In the genomic region with DNA sequence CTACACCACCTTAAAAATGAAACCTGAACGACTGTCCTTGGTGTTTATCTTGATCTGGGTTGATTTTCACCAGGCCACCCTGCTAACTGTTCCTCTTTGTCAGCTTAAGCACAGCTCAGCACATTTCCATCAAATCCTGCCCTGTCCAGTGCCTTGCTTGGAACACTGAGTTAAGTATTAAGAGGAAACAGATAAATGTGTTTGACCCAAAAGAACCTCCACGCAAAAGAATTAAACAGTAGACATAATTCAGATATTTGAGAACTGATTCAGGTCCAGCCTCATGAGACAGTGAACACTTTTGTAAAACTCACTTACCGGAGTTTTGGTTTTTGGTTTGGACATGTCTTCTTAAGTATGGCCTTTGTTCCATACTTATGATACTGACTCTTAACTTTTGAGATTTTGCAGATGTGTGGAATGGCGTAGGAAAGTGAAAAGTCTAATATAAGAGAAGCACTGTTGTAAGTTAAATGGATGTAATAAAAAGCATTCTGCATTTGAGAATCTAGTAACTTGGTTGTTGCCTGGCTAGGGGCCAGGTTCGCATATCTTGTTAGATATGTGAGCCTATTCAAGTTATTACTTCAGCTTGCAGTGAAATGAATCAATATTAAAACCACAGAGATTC, we compare ENCODE assay signal across 23 cellular contexts.
DNase-seq lines count a peak whose midpoint lies in the region; TF ChIP-seq lines count a peak whose summit lies in the region.
"Had no signal": no experiment of that assay in that cellular context is flagged by ENCODE, and none has a peak within 500 bp of the region (broad histone marks: within the 10 kb centered on the region; RNA-seq: fewer than 3 reads in every experiment).

No MANE protein-coding gene starts in this region.

- H3K27ac ChIP-seq in ACC112 (ENCODE audit: low read depth, low read length), result peak overlapping the region; percentile 17; the same call in 1 of the 2 replicates
- no peak overlapping the region for H3K27ac ChIP-seq in esophagus squamous epithelium
- H3K27ac ChIP-seq: lower lobe of right lung, ovary, RWPE1, uterus had no signal

- CTCF ChIA-PET in Calu3 (lab: Charles Lee), result interaction anchor here (1.5 kb wide), 1 partner anchor 15 kb away, joined by 4 read pairs; no protein-coding TSS in a partner anchor

- H3K27ac Mint-ChIP-seq in Calu3 (ENCODE audit: unreplicated experiment), result no peak overlapping the region
- H3K27ac Mint-ChIP-seq: activated naive CD8-positive, alpha-beta T cell treated with anti-CD3 and anti-CD28 coated beads, Interleukin-2, amount 50 U/mL, for 24 hours; CD4-positive, alpha-beta memory T cell had no signal

- H3K4me1 Mint-ChIP-seq in Calu3 (ENCODE audit: low read depth, unreplicated experiment), result peaks cover 16% of the 10 kb centered on the region
- H3K4me1 Mint-ChIP-seq: activated naive CD8-positive, alpha-beta T cell treated with anti-CD3 and anti-CD28 coated beads, Interleukin-2, amount 50 U/mL, for 24 hours; CD4-positive, alpha-beta memory T cell had no signal

- H3K4me1 ChIP-seq in ACC112 (ENCODE audit: control insufficient read depth, insufficient read depth, low read length, unreplicated experiment) (peaks cover 21% of the 10 kb centered on the region), esophagus squamous epithelium (no peaks in the 10 kb centered on the region)
- H3K4me1 ChIP-seq: lower lobe of right lung had no signal

- peaks cover 6% of the 10 kb centered on the region for H3K9me3 Mint-ChIP-seq in Calu3 (ENCODE audit: low read depth, unreplicated experiment)
- H3K9me3 Mint-ChIP-seq: activated naive CD8-positive, alpha-beta T cell treated with anti-CD3 and anti-CD28 coated beads, Interleukin-2, amount 50 U/mL, for 24 hours had no signal

- peak overlapping the region; percentile 86 for H2AFZ ChIP-seq in ACC112 (ENCODE audit: low read length, unreplicated experiment)

- DNase-seq in M059J (ENCODE audit: low read depth) (peak; percentile 5), choroid plexus epithelial cell (ENCODE audit: low read depth) (peak; percentile 68), myocyte (ENCODE audit: low read depth) (peak; percentile 15), GOT3 (lab: John Stamatoyannopoulos, UW) (no peak), Calu3 (no peak), esophagus squamous epithelium (lab: John Stamatoyannopoulos, UW) (no peak), NCI-H748 treated with DMSO at 0.1 percent for 48 hours (lab: John Stamatoyannopoulos, UW) (no peak)
- DNase-seq: activated CD4-positive, alpha-beta T cell treated with anti-CD3 and anti-CD28 coated beads, Interleukin-2, amount 50 U/mL, for 1 hour; activated CD8-positive, alpha-beta memory T cell treated with anti-CD3 and anti-CD28 coated beads, Interleukin-2, amount 50 U/mL, for 4 hours; activated naive CD8-positive, alpha-beta T cell treated with anti-CD3 and anti-CD28 coated beads, Interleukin-2, amount 50 U/mL, for 24 hours; CD4-positive, alpha-beta memory T cell; erythroblast; lower lobe of right lung; NCI-H187; NCI-H2227 treated with DMSO at 0.1 percent for 48 hours; NK-92 treated with Interleukin-12 subunit alpha and Interleukin-12 subunit beta, amount 100 ng/mL, for 24 hours; SW 1271 had no signal

- H3K79me2 ChIP-seq in ACC112 (ENCODE audit: control insufficient read depth, insufficient read depth, low read length, unreplicated experiment), result no peaks in the 10 kb centered on the region

- H3K9me3 ChIP-seq in esophagus squamous epithelium, result no peaks in the 10 kb centered on the region
- H3K9me3 ChIP-seq: lower lobe of right lung, ovary, uterus had no signal

- H3K27me3 ChIP-seq in ACC112 (ENCODE audit: insufficient read depth, low read length), result no peaks in the 10 kb centered on the region
- H3K27me3 ChIP-seq in esophagus squamous epithelium, result peaks cover 0 to 14% (median 0%) of the 10 kb centered on the region in 4 donors
- H3K27me3 ChIP-seq: ovary, uterus had no signal

- TF ChIP-seq CTCF in choroid plexus epithelial cell (conservative IDR thresholded peaks at IDR 0.05; ENCODE audit: low read depth, low read length), result no peak
- no peak for TF ChIP-seq CTCF in Calu3 (IDR thresholded peaks at IDR 0.05; ENCODE audit: unreplicated experiment)
- no peak for TF ChIP-seq CTCF in esophagus squamous epithelium (IDR thresholded peaks at IDR 0.05)

- H3K4me3 ChIP-seq in ACC112 (ENCODE audit: low read depth, low read length) (peak overlapping the region; percentile 31; the same call in 1 of the 2 replicates), choroid plexus epithelial cell (ENCODE audit: low read depth, low read length) (no peak overlapping the region), esophagus squamous epithelium (no peak overlapping the region)
- H3K4me3 ChIP-seq: K562, lower lobe of right lung, ovary, skin epidermis, uterus had no signal

- H3K36me3 ChIP-seq in ACC112 (ENCODE audit: insufficient read depth, low read length) (no peaks in the 10 kb centered on the region), esophagus squamous epithelium (no peaks in the 10 kb centered on the region)
- H3K36me3 ChIP-seq: lower lobe of right lung, ovary, uterus had no signal

- no peak overlapping the region for H3K4me3 Mint-ChIP-seq in Calu3 (ENCODE audit: low read depth, unreplicated experiment)
- H3K4me3 Mint-ChIP-seq: activated naive CD8-positive, alpha-beta T cell treated with anti-CD3 and anti-CD28 coated beads, Interleukin-2, amount 50 U/mL, for 24 hours; CD4-positive, alpha-beta memory T cell had no signal

- intact Hi-C loops in Calu3 (cut with micrococcal nuclease; ENCODE audit: unreplicated experiment) (no loop called here), esophagus squamous epithelium (cut with DNase I) (no loop called here)

- BruUV-seq in Calu3 (replicated peaks; lab: Mats Ljungman, UMichigan), result no TSS peak

- WGBS in esophagus squamous epithelium, 2 donors, result 51 to 60% methylated on average over 5 of the region's 5 CpGs

- TF ChIP-seq POLR2A in esophagus squamous epithelium (IDR thresholded peaks at IDR 0.05), result no peak

- H3K36me3 Mint-ChIP-seq in Calu3 (ENCODE audit: insufficient read depth, unreplicated experiment), result no peaks in the 10 kb centered on the region
- H3K36me3 Mint-ChIP-seq: CD4-positive, alpha-beta memory T cell had no signal

- H3K27me3 Mint-ChIP-seq in Calu3 (ENCODE audit: unreplicated experiment), result peaks cover 19% of the 10 kb centered on the region

Comparison
In these comparisons a context has a peak if more than half of its experiments do, and no peak if none do; other contexts are left out.
1. DNase-seq: peak in M059J (single experiment), choroid plexus epithelial cell (single experiment) and myocyte (single experiment); none in GOT3 (single experiment), Calu3 (single experiment), esophagus squamous epithelium (single experiment) and NCI-H748 treated with DMSO at 0.1 percent for 48 hours (single experiment).